Comparison of ENCODE assay signal across 10 cellular contexts in genomic region chr11:97454988-97455387, GRCh38.
DNase-seq lines count a peak whose midpoint lies in the region; FAIRE-seq and TF ChIP-seq lines count a peak whose summit lies in the region.
"Had no signal": no experiment of that assay in that cellular context is flagged by ENCODE, and none has a peak within 500 bp of the region (broad histone marks: within the 10 kb centered on the region; RNA-seq: fewer than 3 reads in every experiment).

No MANE protein-coding gene starts in this region.

- no peaks in the 10 kb centered on the region for H3K36me3 ChIP-seq in adrenal gland (replicated peaks in 1 of 2)

- no peak for TF ChIP-seq POLR2A in adrenal gland (IDR thresholded peaks at IDR 0.05)

- no peak overlapping the region for H3K27ac Mint-ChIP-seq in neural crest cell (ENCODE audit: unreplicated experiment)

- H3K4me1 Mint-ChIP-seq in neural crest cell: no peaks in the 10 kb centered on the region

- no peaks in the 10 kb centered on the region for H3K9me3 ChIP-seq in adrenal gland (replicated peaks in 1 of 3)

- no peaks in the 10 kb centered on the region for H3K4me1 ChIP-seq in adrenal gland (replicated peaks in 1 of 2)

- TF ChIP-seq CTCF in cardiac fibroblast (IDR thresholded peaks at IDR 0.05; ENCODE audit: low read depth, low read length) (peak; percentile 68), neural crest cell (conservative IDR thresholded peaks at IDR 0.05) (peak; percentile 54), adrenal gland (IDR thresholded peaks at IDR 0.05) (peak in 2 of 6 experiments; percentile 13 to 29)

- no peaks in the 10 kb centered on the region for H3K27me3 Mint-ChIP-seq in neural crest cell (ENCODE audit: low read depth)

- H3K9me3 Mint-ChIP-seq in neural crest cell: no peaks in the 10 kb centered on the region

- 36 to 56% (median 44%) methylated on average over 1 of the region's 1 CpG for WGBS in adrenal gland, 4 donors

- no peak overlapping the region for H3K4me3 Mint-ChIP-seq in neural crest cell

- no peaks in the 10 kb centered on the region for H3K27me3 ChIP-seq in adrenal gland

- peak; percentile 14 for DNase-seq in HTR-8/SVneo (ENCODE audit: insufficient read length, low spot score)
- DNase-seq in NCI-H526 treated with DMSO at 0.1 percent for 48 hours (lab: John Stamatoyannopoulos, UW): peak; percentile 28
- peak; percentile 72 to 83 for DNase-seq in cardiac fibroblast (ENCODE audit: low read depth in 2 of 2)
- DNase-seq in neural crest cell (ENCODE audit: low read depth, low spot score): no peak
- DNase-seq in stimulated activated CD4-positive, alpha-beta T cell treated with anti-CD3 and anti-CD28 coated beads, Interleukin-4, amount 100 ng/mL, for 24 hours: no peak
- DNase-seq in activated naive CD4-positive, alpha-beta T cell (lab: John Stamatoyannopoulos, UW): no peak
- no peak for DNase-seq in adrenal gland
- DNase-seq: activated CD4-positive, CD25-positive, alpha-beta regulatory T cell; amygdala; posterior cingulate gyrus had no signal

- H3K36me3 Mint-ChIP-seq in neural crest cell (ENCODE audit: low read depth): no peaks in the 10 kb centered on the region

- H3K27ac ChIP-seq in adrenal gland: no peak overlapping the region

- H3K4me3 ChIP-seq in cardiac fibroblast (replicated peaks in 1 of 2; ENCODE audit: low read depth in 2 of 2, low read length in 2 of 2) (no peak overlapping the region), adrenal gland (no peak overlapping the region)

- no peak for FAIRE-seq in HTR-8/SVneo (lab: Jason Lieb, UNC)

- intact Hi-C loops in adrenal gland (cut with DNase I): no loop called here

Comparison
In these comparisons a context has a peak if more than half of its experiments do, and no peak if none do; other contexts are left out.
1. DNase-seq: peak in HTR-8/SVneo (single experiment), NCI-H526 treated with DMSO at 0.1 percent for 48 hours (single experiment) and cardiac fibroblast (2 of 2); none in neural crest cell (single experiment), stimulated activated CD4-positive, alpha-beta T cell treated with anti-CD3 and anti-CD28 coated beads, Interleukin-4, amount 100 ng/mL, for 24 hours (single experiment), activated naive CD4-positive, alpha-beta T cell (0 of 4) and adrenal gland (0 of 7).